Comparison of ENCODE assay signal across 8 cellular contexts in the genomic region with DNA sequence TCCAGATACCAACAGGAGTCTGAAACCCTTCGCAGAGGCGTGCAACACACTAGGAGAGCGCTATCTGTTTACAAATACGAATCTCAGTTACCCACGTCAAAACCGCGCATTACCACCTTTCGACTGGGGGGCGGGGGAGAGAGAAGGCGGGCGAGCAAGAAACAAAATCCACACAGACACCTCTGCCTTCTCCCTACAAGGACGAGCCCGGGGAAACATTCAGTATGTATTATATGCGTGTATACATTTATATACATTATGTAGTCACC. TPM values are rescaled to one million over a fixed set of nuclear protein-coding genes. Genes with fewer than 3 reads are reported as not detected.
DNase-seq lines count a peak whose midpoint lies in the region; ATAC-seq lines count a peak whose summit lies in the region.

No MANE protein-coding gene starts in this region.

- intact Hi-C loops in activated CD4-positive, alpha-beta memory T cell treated with anti-CD3 and anti-CD28 coated beads for 36 hours (cut with micrococcal nuclease): loop anchor here (1.0 to 10.0 kb wide), 7 partner anchors 32 to 410 kb away; a partner anchor contains a TSS

- ATAC-seq in HG02571 (IDR thresholded peaks at IDR 0.05; ENCODE audit: unreplicated experiment) (peak; percentile 42), GM18870 (IDR thresholded peaks at IDR 0.05; ENCODE audit: unreplicated experiment) (no peak)

- POLR2A ChIA-PET in activated CD4-positive, alpha-beta memory T cell treated with anti-CD3 and anti-CD28 coated beads for 36 hours (lab: Charles Lee): interaction anchor here (1.0 to 1.7 kb wide), 2 partner anchors 80 to 81 kb away, joined by 3 to 14 read pairs; a partner anchor contains a TSS

- H3K36me3 ChIP-seq in endocrine pancreas (ENCODE audit: control insufficient read depth, insufficient read depth, low read length): no peaks in the 10 kb centered on the region
- H3K36me3 ChIP-seq in muscle layer of colon (ENCODE audit: insufficient read depth, low read length): no peaks in the 10 kb centered on the region

- peak overlapping the region; percentile 97 for H3K4me3 ChIP-seq in endocrine pancreas (ENCODE audit: control insufficient read depth, insufficient read depth, low read length)
- peak overlapping the region; percentile 49 to 86 for H3K4me3 ChIP-seq in muscle layer of colon (ENCODE audit: low read depth in 1 of 2, low read length in 2 of 2)

- DNase-seq in ELF-1 (ENCODE audit: low read depth, low spot score) (peak; percentile 58), NCI-H460 (ENCODE audit: extremely low read depth, low read depth) (peak; percentile 38)
- peak; percentile 85 for DNase-seq in activated CD4-positive, alpha-beta memory T cell treated with anti-CD3 and anti-CD28 coated beads for 36 hours
- DNase-seq in stimulated activated CD8-positive, alpha-beta memory T cell treated with anti-CD3 and anti-CD28 coated beads, Interleukin-7, amount 100 ng/mL, for 4 hours (ENCODE audit: low read depth in 2 of 2): peak; percentile 60 to 65

- peak overlapping the region; percentile 97 for H3K9ac ChIP-seq in endocrine pancreas (ENCODE audit: control insufficient read depth, insufficient read depth, low read length)
- peak overlapping the region; percentile 86 for H3K9ac ChIP-seq in muscle layer of colon (ENCODE audit: low read length)

- no peaks in the 10 kb centered on the region for H3K27me3 Mint-ChIP-seq in activated CD4-positive, alpha-beta memory T cell treated with anti-CD3 and anti-CD28 coated beads for 36 hours

- H3K4me1 Mint-ChIP-seq in activated CD4-positive, alpha-beta memory T cell treated with anti-CD3 and anti-CD28 coated beads for 36 hours (ENCODE audit: low read depth): peaks cover 38% of the 10 kb centered on the region

- H3K4me3 Mint-ChIP-seq in activated CD4-positive, alpha-beta memory T cell treated with anti-CD3 and anti-CD28 coated beads for 36 hours: no peak overlapping the region

- H3K27me3 ChIP-seq in endocrine pancreas (ENCODE audit: control insufficient read depth, insufficient read depth, low read length) (no peaks in the 10 kb centered on the region), muscle layer of colon (ENCODE audit: control insufficient read depth in 1 of 2, insufficient read depth in 2 of 2, low read length in 2 of 2) (no peaks in the 10 kb centered on the region)

- CTCF ChIA-PET in activated CD4-positive, alpha-beta memory T cell treated with anti-CD3 and anti-CD28 coated beads for 36 hours (lab: Charles Lee): interaction anchor here (0.5 kb wide), 1 partner anchor 148 kb away, joined by 3 read pairs; a partner anchor contains a TSS

- H3K27ac Mint-ChIP-seq in activated CD4-positive, alpha-beta memory T cell treated with anti-CD3 and anti-CD28 coated beads for 36 hours: no peak overlapping the region

- H3K9me3 Mint-ChIP-seq in activated CD4-positive, alpha-beta memory T cell treated with anti-CD3 and anti-CD28 coated beads for 36 hours: no peaks in the 10 kb centered on the region

- no peaks in the 10 kb centered on the region for H3K36me3 Mint-ChIP-seq in activated CD4-positive, alpha-beta memory T cell treated with anti-CD3 and anti-CD28 coated beads for 36 hours

- H3K9me3 ChIP-seq in endocrine pancreas (ENCODE audit: control insufficient read depth, low read length): no peaks in the 10 kb centered on the region
- no peaks in the 10 kb centered on the region for H3K9me3 ChIP-seq in muscle layer of colon (ENCODE audit: low read length)

- peaks cover 9% of the 10 kb centered on the region for H3K4me1 ChIP-seq in endocrine pancreas (ENCODE audit: control insufficient read depth, insufficient read depth, low read length)
- H3K4me1 ChIP-seq in muscle layer of colon (ENCODE audit: insufficient read depth, low read length): peaks cover 11% of the 10 kb centered on the region

- peak overlapping the region; percentile 56 for H3K27ac ChIP-seq in muscle layer of colon (ENCODE audit: low read depth, low read length)

RNA-seq across cellular contexts. Expression of a gene that starts 0.7 kb away (rescaled TPM):
- 27.5 and 29.4 TPM in 2 replicates for total RNA-seq in NCI-H460 (2014; rRNA removed; shearing (Covaris generic))
- polyA plus RNA-seq in NCI-H460 (2014; cell fraction: nucleus; rRNA removed): 23.9 and 32.4 TPM in 2 replicates
- 10 to 100 TPM; 54.6 to 62.1 TPM for total RNA-seq in activated CD4-positive, alpha-beta memory T cell treated with anti-CD3 and anti-CD28 coated beads for 36 hours

RNA-seq across cellular contexts. Expression of a gene that starts 50.0 kb away (rescaled TPM):
- total RNA-seq in NCI-H460 (2014; rRNA removed; shearing (Covaris generic)): 0.07 TPM in 1 of 2 replicates, not detected in the other
- not detected in 2 replicates for polyA plus RNA-seq in NCI-H460 (2014; cell fraction: nucleus; rRNA removed)
- 10 to 100 TPM; 19.9 to 20.6 TPM for total RNA-seq in activated CD4-positive, alpha-beta memory T cell treated with anti-CD3 and anti-CD28 coated beads for 36 hours

Comparison
In these comparisons a context has a peak if more than half of its experiments do, and no peak if none do; other contexts are left out.
1. RNA of a gene that starts 50.0 kb away (total RNA-seq): 19.9 to 20.6 TPM in activated CD4-positive, alpha-beta memory T cell treated with anti-CD3 and anti-CD28 coated beads for 36 hours; 0.07 TPM in NCI-H460; every median in the first group is over 10 times any median in the second.
2. Peak in every context shown above with its lines, with median percentiles within 50 percentile points of each other: DNase-seq.